In genomic region chr1:204694145-204694544, GRCh38 we compare ENCODE assay signal across 2 cellular contexts.
TF ChIP-seq lines count a peak whose summit lies in the region.

No MANE protein-coding gene starts in this region.

TF ChIP-seq in HepG2, 621 proteins besides CTCF, POLR2A, EP300 and RAD21:
- TF ChIP-seq MAFF (IDR thresholded peaks at IDR 0.05; ENCODE audit: low read depth, low read length) (peak; percentile 31; the same call in 1 of the 2 replicates), ZNF598 (CRISPR knock-in tag; IDR thresholded peaks at IDR 0.05; ENCODE audit: borderline replicate concordance) (no peak), MAFK (conservative IDR thresholded peaks at IDR 0.05 in 1 of 2, IDR thresholded peaks at IDR 0.05 in 1 of 2; ENCODE audit: low read length in 2 of 2) (peak; percentile 20 to 63; a peak in 2 of 4 replicates)

TF ChIP-seq in K562, 482 proteins besides CTCF, POLR2A, EP300 and RAD21:
- TF ChIP-seq RBM22 (IDR thresholded peaks at IDR 0.05; ENCODE audit: low read depth, low read length, poor library complexity, severe bottlenecking) (no peak), SMARCA5 (IDR thresholded peaks at IDR 0.05) (no peak), LARP7 (IDR thresholded peaks at IDR 0.05) (no peak), RERE (CRISPR knock-in tag; IDR thresholded peaks at IDR 0.05; ENCODE audit: borderline replicate concordance) (no peak), HMG20A (CRISPR knock-in tag; conservative IDR thresholded peaks at IDR 0.05) (no peak), USF2 (CRISPR knock-in tag; IDR thresholded peaks at IDR 0.05) (no peak), ZNF316 (IDR thresholded peaks at IDR 0.05) (peak; percentile 91), ZNF324 (CRISPR knock-in tag; IDR thresholded peaks at IDR 0.05) (no peak), GABPA (tag; conservative IDR thresholded peaks at IDR 0.05; ENCODE audit: low read depth) (no peak), ZNF134 (CRISPR knock-in tag; conservative IDR thresholded peaks at IDR 0.05) (no peak), MAFG (tag; conservative IDR thresholded peaks at IDR 0.05) (no peak; the same call in 1 of the 2 replicates), BCOR (IDR thresholded peaks at IDR 0.05) (no peak), MAFK (IDR thresholded peaks at IDR 0.05; ENCODE audit: low read length) (peak; percentile 62; the same call in 1 of the 2 replicates), C11orf30 (IDR thresholded peaks at IDR 0.05; ENCODE audit: low read depth) (peak; percentile 83), HDGF (IDR thresholded peaks at IDR 0.05) (no peak), LCOR (CRISPR knock-in tag; IDR thresholded peaks at IDR 0.05) (no peak), GTF2E2 (tag; IDR thresholded peaks at IDR 0.05) (no peak), CBX2 (IDR thresholded peaks at IDR 0.05; ENCODE audit: insufficient read depth, low read length, poor library complexity, severe bottlenecking) (no peak), ZNF133 (CRISPR knock-in tag; IDR thresholded peaks at IDR 0.05) (no peak), ZNF699 (CRISPR knock-in tag; IDR thresholded peaks at IDR 0.05; ENCODE audit: insufficient replicate concordance) (no peak), ZNF41 (CRISPR knock-in tag; conservative IDR thresholded peaks at IDR 0.05) (no peak), GABPB1 (CRISPR knock-in tag; IDR thresholded peaks at IDR 0.05) (no peak), MAFF (IDR thresholded peaks at IDR 0.05; ENCODE audit: low read length) (peak; percentile 62; the same call in 1 of the 2 replicates), SREBF1 (IDR thresholded peaks at IDR 0.05; ENCODE audit: borderline replicate concordance, low read depth, low read length) (no peak), RBM39 (optimal IDR thresholded peaks at IDR 0.05; ENCODE audit: low read depth, low read length) (no peak), ZNF592 (IDR thresholded peaks at IDR 0.05) (no peak), TSHZ1 (CRISPR knock-in tag; IDR thresholded peaks at IDR 0.05) (no peak), ZNF398 (CRISPR knock-in tag; IDR thresholded peaks at IDR 0.05) (no peak), ZNF609 (CRISPR knock-in tag; IDR thresholded peaks at IDR 0.05; ENCODE audit: borderline replicate concordance) (no peak)
TF ChIP-seq in K562: peak in this region for 4.
